ENCODE assay signal across 1 cellular context in genomic region chr17:82316651-82317393, GRCh38.
TF ChIP-seq lines count a peak whose summit lies in the region.

No MANE protein-coding gene starts in this region.

TF ChIP-seq in HepG2, 621 proteins besides CTCF, POLR2A, EP300 and RAD21 (continued from another document):
- no peak; the same call in 1 of the 2 replicates for TF ChIP-seq POGK (CRISPR knock-in tag; conservative IDR thresholded peaks at IDR 0.05)
- peak; percentile 32; the same call in 1 of the 2 replicates for TF ChIP-seq SAFB2 (CRISPR knock-in tag; IDR thresholded peaks at IDR 0.05; ENCODE audit: borderline replicate concordance, low read depth)
- TF ChIP-seq HNF4G (IDR thresholded peaks at IDR 0.05; ENCODE audit: borderline replicate concordance, low read depth, low read length) = no peak
- TF ChIP-seq HNF4G (CRISPR knock-in tag; IDR thresholded peaks at IDR 0.05; ENCODE audit: borderline replicate concordance, low read depth) = peak; percentile 13; the same call in 1 of the 2 replicates
- TF ChIP-seq DRAP1 (CRISPR knock-in tag; IDR thresholded peaks at IDR 0.05) = no peak
- 0 out of 2 replicates have a peak, but pooled peaks have one; percentile 1 for TF ChIP-seq ZNF749 (CRISPR knock-in tag; IDR thresholded peaks at IDR 0.05; ENCODE audit: borderline replicate concordance)
- TF ChIP-seq NRL (CRISPR knock-in tag; IDR thresholded peaks at IDR 0.05; ENCODE audit: borderline replicate concordance) = peak; percentile 16; the same call in 1 of the 2 replicates
TF ChIP-seq in HepG2: peak in this region for 26.
